Comparison of ENCODE assay signal across 24 cellular contexts in genomic region chr9:136393531-136393930, GRCh38. TPM values are rescaled to one million over a fixed set of nuclear protein-coding genes. Genes with fewer than 3 reads are reported as not detected.
DNase-seq lines count a peak whose midpoint lies in the region; ATAC-seq, FAIRE-seq and TF ChIP-seq lines count a peak whose summit lies in the region.
"Had no signal": no experiment of that assay in that cellular context is flagged by ENCODE, and none has a peak within 500 bp of the region (broad histone marks: within the 10 kb centered on the region; RNA-seq: fewer than 3 reads in every experiment).

No MANE protein-coding gene starts in this region.

- peak overlapping the region; percentile 11 for H3K27ac ChIP-seq in AG04450 (ENCODE audit: low read depth, low read length)
- peak overlapping the region; percentile 15 for H3K27ac ChIP-seq in RWPE1
- no peak overlapping the region for H3K27ac ChIP-seq in kidney (ENCODE audit: low read depth in 2 of 2, low read length in 2 of 2)
- H3K27ac ChIP-seq: BLaER1 treated with 17β-estradiol and CSF1 and Interleukin-3, amounts not matched to agents 10 nM and 100 nM had no signal

- H3K36me3 ChIP-seq in adipocyte (ENCODE audit: control insufficient read depth, insufficient read depth, low read length, severe bottlenecking) (peaks cover 52% of the 10 kb centered on the region), kidney (ENCODE audit: control insufficient read depth in 1 of 2, insufficient read depth in 2 of 2, low read length in 2 of 2) (peaks cover 27 to 44% of the 10 kb centered on the region in 2 donors)

- peaks cover 4 to 61% (median 4%) of the 10 kb centered on the region in 3 donors for H3K36me3 Mint-ChIP-seq in naive thymus-derived CD8-positive, alpha-beta T cell

- no peak overlapping the region for H3K4me3 Mint-ChIP-seq in naive thymus-derived CD8-positive, alpha-beta T cell
- H3K4me3 Mint-ChIP-seq: B cell; CD4-positive, alpha-beta T cell; CD8-positive, alpha-beta T cell had no signal

- H3K27me3 Mint-ChIP-seq in naive thymus-derived CD8-positive, alpha-beta T cell = no peaks in the 10 kb centered on the region
- H3K27me3 Mint-ChIP-seq: B cell; CD4-positive, alpha-beta T cell had no signal

- no peak for FAIRE-seq in kidney (lab: Jason Lieb, UNC)
- FAIRE-seq: A204.1, D721Med, G401.6, GM12891, GM18507 had no signal

- H3K4me3 ChIP-seq in AG04450 (ENCODE audit: low read depth, low read length) = no peak overlapping the region
- H3K4me3 ChIP-seq in adipocyte (ENCODE audit: low read length) = peak overlapping the region; percentile 34
- H3K4me3 ChIP-seq in kidney (ENCODE audit: low read length in 2 of 2) = no peak overlapping the region
- H3K4me3 ChIP-seq: BLaER1 treated with 17β-estradiol and CSF1 and Interleukin-3, amounts not matched to agents 10 nM and 100 nM had no signal

- H3K4me1 ChIP-seq in adipocyte (ENCODE audit: control insufficient read depth, insufficient read depth, low read length) = peaks cover 39% of the 10 kb centered on the region
- no peaks in the 10 kb centered on the region for H3K4me1 ChIP-seq in kidney (ENCODE audit: control insufficient read depth in 1 of 2, insufficient read depth in 1 of 2, low read depth in 1 of 2, low read length in 2 of 2)
- H3K4me1 ChIP-seq: Caco-2 had no signal

- no peaks in the 10 kb centered on the region for H3K9me3 Mint-ChIP-seq in naive thymus-derived CD8-positive, alpha-beta T cell
- H3K9me3 Mint-ChIP-seq: CD4-positive, alpha-beta T cell; CD8-positive, alpha-beta T cell had no signal

- ATAC-seq in naive thymus-derived CD8-positive, alpha-beta T cell = no peak
- no peak for ATAC-seq in GM18505 (IDR thresholded peaks at IDR 0.05; ENCODE audit: unreplicated experiment)
- ATAC-seq: CD8-positive, alpha-beta T cell had no signal

- H3K9me3 ChIP-seq in AG04450 (ENCODE audit: control insufficient read depth, insufficient read depth, low read length) (no peaks in the 10 kb centered on the region; the same call in 1 of the 2 replicates), adipocyte (ENCODE audit: control insufficient read depth, low read length) (no peaks in the 10 kb centered on the region), kidney (ENCODE audit: control insufficient read depth in 1 of 2, low read length in 2 of 2) (no peaks in the 10 kb centered on the region)
- H3K9me3 ChIP-seq: BLaER1 treated with 17β-estradiol and CSF1 and Interleukin-3, amounts not matched to agents 10 nM and 100 nM; Caco-2 had no signal

- H3K27me3 ChIP-seq in AG04450 (ENCODE audit: control insufficient read depth, insufficient read depth, low read length) = no peaks in the 10 kb centered on the region
- no peaks in the 10 kb centered on the region for H3K27me3 ChIP-seq in adipocyte (replicated peaks; ENCODE audit: control insufficient read depth, insufficient read depth, low read length)
- H3K27me3 ChIP-seq: BLaER1 treated with 17β-estradiol and CSF1 and Interleukin-3, amounts not matched to agents 10 nM and 100 nM had no signal

- TF ChIP-seq CTCF in AG04450 (IDR thresholded peaks at IDR 0.05; ENCODE audit: low read depth, low read length) (no peak), RWPE1 (conservative IDR thresholded peaks at IDR 0.05; ENCODE audit: low read depth) (no peak), kidney (IDR thresholded peaks at IDR 0.05; ENCODE audit: borderline replicate concordance, extremely low read depth, insufficient read depth) (no peak)

- intact Hi-C loops in kidney (cut with DNase I) = no loop called here

- H3K9ac ChIP-seq in adipocyte (ENCODE audit: low read length) = peak overlapping the region; percentile 76
- H3K9ac ChIP-seq in kidney (ENCODE audit: low read length in 2 of 2) = no peak overlapping the region

- CTCF ChIA-PET in AG04450 (lab: Charles Lee) (no interaction called here), RWPE1 (lab: Yijun Ruan, JAX) (interaction anchor here (0.7 kb wide), 1 partner anchor 11 kb away, joined by 3 read pairs; no protein-coding TSS in a partner anchor)

- POLR2A ChIA-PET in AG04450 (lab: Yijun Ruan, JAX) = no interaction called here
- POLR2A ChIA-PET in RWPE1 (lab: Yijun Ruan, JAX; ENCODE audit: low non-redundant PET) = interaction anchor here (1.1 kb wide), 1 partner anchor 16 kb away, joined by 3 read pairs; no protein-coding TSS in a partner anchor
- POLR2A ChIA-PET in naive thymus-derived CD8-positive, alpha-beta T cell (lab: Charles Lee) = no interaction called here

- TF ChIP-seq POLR2A in GM18505 (IDR thresholded peaks at IDR 0.05; ENCODE audit: borderline replicate concordance, extremely low read depth, insufficient read depth, insufficient read length) = no peak

- peaks cover 2 to 8% (median 4%) of the 10 kb centered on the region in 4 donors for H3K4me1 Mint-ChIP-seq in naive thymus-derived CD8-positive, alpha-beta T cell

- DNase-seq in AG04450 (ENCODE audit: low read depth, low spot score) (no peak), RWPE1 (ENCODE audit: low spot score) (no peak), adipocyte (ENCODE audit: low read depth) (no peak), kidney (peak; percentile 73), cortex of kidney (lab: John Stamatoyannopoulos, UW) (no peak), NCI-H226 (no peak)
- no peak for DNase-seq in naive thymus-derived CD8-positive, alpha-beta T cell
- DNase-seq: 8988T; ACHN; AML-193; Caco-2; Calu3; CD4-positive, alpha-beta T cell; CD8-positive, alpha-beta T cell; DMS79 treated with DMSO at 0.1 percent for 48 hours; GF-D8 had no signal

- H3K27ac Mint-ChIP-seq in naive thymus-derived CD8-positive, alpha-beta T cell = no peak overlapping the region
- H3K27ac Mint-ChIP-seq: B cell; CD4-positive, alpha-beta T cell; CD8-positive, alpha-beta T cell had no signal

RNA-seq across cellular contexts. Expression of gene SNAPC4, which starts 6.4 kb away (rescaled TPM):
- polyA plus RNA-seq in AG04450 (2011; rRNA removed) (2.2 and 2.4 TPM in 2 replicates), kidney (ENCODE audit: insufficient read depth, low read depth, low replicate concordance) (3.2 TPM)
- 3.4 and 5.4 TPM in 2 replicates for polyA minus RNA-seq in AG04450 (2011; rRNA and poly(A)+ RNA removed)
- total RNA-seq in kidney = 11.0 TPM
- total RNA-seq in naive thymus-derived CD8-positive, alpha-beta T cell = 10 to 100 TPM; 13.7 to 15.6 TPM
- 1 to 10 TPM in 2 of 3 donors, under 1 TPM in 1; 0.90 to 2.0 (median 1.3) TPM for polyA plus RNA-seq in naive thymus-derived CD8-positive, alpha-beta T cell

RNA-seq across cellular contexts. Expression of gene ENTR1, which starts 16.9 kb away (rescaled TPM):
- 31.5 and 33.8 TPM in 2 replicates for polyA plus RNA-seq in AG04450 (2011; rRNA removed)
- polyA minus RNA-seq in AG04450 (2011; rRNA and poly(A)+ RNA removed) = 15.0 and 21.7 TPM in 2 replicates
- total RNA-seq in kidney = 36.2 TPM
- polyA plus RNA-seq in kidney (ENCODE audit: insufficient read depth, low read depth, low replicate concordance) = 25.9 TPM
- 10 to 100 TPM; 88.1 to 96.0 TPM for total RNA-seq in naive thymus-derived CD8-positive, alpha-beta T cell
- 10 to 100 TPM in 2 of 3 donors, 1 to 10 TPM in 1; 9.7 to 16.8 (median 11.4) TPM for polyA plus RNA-seq in naive thymus-derived CD8-positive, alpha-beta T cell

RNA-seq across cellular contexts. Expression of gene PMPCA, which starts 16.9 kb away (rescaled TPM):
- polyA plus RNA-seq in AG04450 (2011; rRNA removed) (53.8 and 65.8 TPM in 2 replicates), kidney (ENCODE audit: insufficient read depth, low read depth, low replicate concordance) (50.1 TPM)
- polyA minus RNA-seq in AG04450 (2011; rRNA and poly(A)+ RNA removed) = 33.4 and 33.7 TPM in 2 replicates
- total RNA-seq in kidney = 45.6 TPM
- total RNA-seq in naive thymus-derived CD8-positive, alpha-beta T cell = 10 to 100 TPM; 67.8 to 73.2 TPM
- 10 to 100 TPM; 37.0 to 47.0 (median 42.1) TPM for polyA plus RNA-seq in naive thymus-derived CD8-positive, alpha-beta T cell

RNA-seq across cellular contexts. Expression of gene CARD9, which starts 20.1 kb away (rescaled TPM):
- polyA plus RNA-seq in AG04450 (2011; rRNA removed) = 0.63 and 0.93 TPM in 2 replicates
- polyA minus RNA-seq in AG04450 (2011; rRNA and poly(A)+ RNA removed) = 0.51 and 0.87 TPM in 2 replicates
- 7.0 TPM for total RNA-seq in kidney
- 1.5 TPM for polyA plus RNA-seq in kidney (ENCODE audit: insufficient read depth, low read depth, low replicate concordance)
- under 1 TPM; 0.70 to 0.85 TPM for total RNA-seq in naive thymus-derived CD8-positive, alpha-beta T cell
- under 1 TPM; 0.08 to 0.21 (median 0.12) TPM for polyA plus RNA-seq in naive thymus-derived CD8-positive, alpha-beta T cell

RNA-seq across cellular contexts. Expression of gene DNLZ, which starts 30.0 kb away (rescaled TPM):
- polyA plus RNA-seq in AG04450 (2011; rRNA removed) (3.7 and 4.7 TPM in 2 replicates), kidney (ENCODE audit: insufficient read depth, low read depth, low replicate concordance) (30.4 TPM)
- 0.74 and 0.96 TPM in 2 replicates for polyA minus RNA-seq in AG04450 (2011; rRNA and poly(A)+ RNA removed)
- 22.1 TPM for total RNA-seq in kidney
- total RNA-seq in naive thymus-derived CD8-positive, alpha-beta T cell = 10 to 100 TPM; 32.8 to 33.3 TPM
- polyA plus RNA-seq in naive thymus-derived CD8-positive, alpha-beta T cell = 10 to 100 TPM; 51.6 to 58.1 (median 52.9) TPM

Comparison
In these comparisons a context has a peak if more than half of its experiments do, and no peak if none do; other contexts are left out.
1. H3K27ac ChIP-seq: peak in AG04450 (single experiment) and RWPE1 (single experiment); none in kidney (0 of 2).